Comparison of ENCODE assay signal across 11 cellular contexts in genomic region chr2:53424902-53425301, GRCh38.
DNase-seq lines count a peak whose midpoint lies in the region; ATAC-seq and TF ChIP-seq lines count a peak whose summit lies in the region.
"Had no signal": no experiment of that assay in that cellular context is flagged by ENCODE, and none has a peak within 500 bp of the region (broad histone marks: within the 10 kb centered on the region; RNA-seq: fewer than 3 reads in every experiment).

No MANE protein-coding gene starts in this region.

- H3K9me2 ChIP-seq in Karpas-422 (replicated peaks; ENCODE audit: insufficient read depth, low read length) = no peaks in the 10 kb centered on the region

- H3K79me2 ChIP-seq in Karpas-422 (ENCODE audit: low read length) = no peaks in the 10 kb centered on the region

- no peak for TF ChIP-seq CTCF in uterus (IDR thresholded peaks at IDR 0.05)

- peak overlapping the region; percentile 47 for H3K4me2 ChIP-seq in Karpas-422 (ENCODE audit: low read depth, low read length, poor library complexity, severe bottlenecking)

- H3K4me3 ChIP-seq in Karpas-422 (ENCODE audit: low read length) (peak overlapping the region; percentile 6; the same call in 1 of the 2 replicates), uterus (no peak overlapping the region)
- H3K4me3 ChIP-seq: sigmoid colon had no signal

- no peak for TF ChIP-seq POLR2A in uterus (IDR thresholded peaks at IDR 0.05)

- peaks cover 27% of the 10 kb centered on the region for H3K4me1 ChIP-seq in Karpas-422 (ENCODE audit: low read length)
- H3K4me1 ChIP-seq in uterus = no peaks in the 10 kb centered on the region
- H3K4me1 ChIP-seq: sigmoid colon had no signal

- H3K27me3 ChIP-seq in Karpas-422 (ENCODE audit: low read length) (no peaks in the 10 kb centered on the region), uterus (no peaks in the 10 kb centered on the region)
- H3K27me3 ChIP-seq: sigmoid colon had no signal

- no peak overlapping the region for H2AFZ ChIP-seq in Karpas-422 (ENCODE audit: low read length)

- H4K20me1 ChIP-seq in Karpas-422 (ENCODE audit: insufficient read depth, low read depth, low read length) = no peaks in the 10 kb centered on the region

- H3K36me3 ChIP-seq in Karpas-422 (ENCODE audit: insufficient read depth, low read length) (no peaks in the 10 kb centered on the region), uterus (no peaks in the 10 kb centered on the region)
- H3K36me3 ChIP-seq: sigmoid colon had no signal

- DNase-seq in Karpas-422 = peak; percentile 70
- DNase-seq in uterus = no peak
- DNase-seq in activated naive CD4-positive, alpha-beta T cell treated with Interleukin-2 at 50 U/mL for 16 hours = no peak
- DNase-seq in HT-29 (ENCODE audit: low spot score) = no peak
- no peak for DNase-seq in NCI-H1694 (lab: John Stamatoyannopoulos, UW)
- DNase-seq: activated naive CD8-positive, alpha-beta T cell treated with anti-CD3 and anti-CD28 coated beads for 36 hours; naive thymus-derived CD8-positive, alpha-beta T cell; sigmoid colon had no signal

- H3K9me3 ChIP-seq in Karpas-422 (ENCODE audit: low read length) (no peaks in the 10 kb centered on the region), uterus (no peaks in the 10 kb centered on the region)
- H3K9me3 ChIP-seq: sigmoid colon had no signal

- intact Hi-C loops in uterus (cut with DNase I; ENCODE audit: low total_unique reads) = no loop called here

- H3K27ac ChIP-seq in Karpas-422 (ENCODE audit: low read length) (no peak overlapping the region), uterus (no peak overlapping the region)
- H3K27ac ChIP-seq: sigmoid colon had no signal

- H3K9ac ChIP-seq in Karpas-422 (ENCODE audit: low read length) = no peak overlapping the region; the same call in 1 of the 2 replicates

- ATAC-seq in GM18511 (IDR thresholded peaks at IDR 0.05; ENCODE audit: unreplicated experiment) = peak; percentile 75
- ATAC-seq in GM21390 (IDR thresholded peaks at IDR 0.05; ENCODE audit: unreplicated experiment) = peak; percentile 50
- ATAC-seq in HG02970 (IDR thresholded peaks at IDR 0.05; ENCODE audit: low FRiP score, unreplicated experiment) = peak; percentile 67
- ATAC-seq: naive thymus-derived CD8-positive, alpha-beta T cell had no signal
